In the genomic region with DNA sequence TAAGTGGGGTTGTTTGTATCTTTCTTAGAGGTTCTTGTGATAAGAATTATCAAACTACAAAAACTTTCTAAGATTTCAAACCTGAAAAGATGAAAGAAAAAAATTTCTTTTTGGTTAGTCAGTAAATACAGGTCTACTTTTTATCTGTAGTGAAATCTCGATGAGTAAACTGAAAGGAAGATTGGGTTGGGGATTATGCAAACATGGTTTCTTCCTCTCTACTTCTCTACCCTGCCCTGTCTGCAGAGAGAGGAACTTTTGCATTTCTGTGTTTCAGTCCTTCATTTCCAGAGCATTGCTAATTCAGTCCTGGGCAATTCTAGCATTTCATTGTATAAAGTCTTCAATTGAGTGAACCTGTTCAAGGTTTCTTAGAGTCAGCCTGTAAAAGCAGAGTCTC, we compare ENCODE assay signal across 17 cellular contexts. TPM values are rescaled to one million over a fixed set of nuclear protein-coding genes. Genes with fewer than 3 reads are reported as not detected.
DNase-seq lines count a peak whose midpoint lies in the region; ATAC-seq and TF ChIP-seq lines count a peak whose summit lies in the region.
"Had no signal": no experiment of that assay in that cellular context is flagged by ENCODE, and none has a peak within 500 bp of the region (broad histone marks: within the 10 kb centered on the region; RNA-seq: fewer than 3 reads in every experiment).

No MANE protein-coding gene starts in this region.

- H3K4me3 Mint-ChIP-seq in activated naive CD8-positive, alpha-beta T cell: peak overlapping the region; percentile 17
- no peak overlapping the region for H3K4me3 Mint-ChIP-seq in mesothelial cell of epicardium
- H3K4me3 Mint-ChIP-seq: dendritic cell treated with granulocyte-macrophage colony-stimulating factor and Interleukin-4, amounts not matched to agents 40 ng/mL and 50 ng/mL, for 4 days; nephron had no signal

- ATAC-seq in GM21367 (IDR thresholded peaks at IDR 0.05; ENCODE audit: unreplicated experiment): peak; percentile 73
- no peak for ATAC-seq in GM19328 (IDR thresholded peaks at IDR 0.05; ENCODE audit: unreplicated experiment)

- TF ChIP-seq CTCF in GM12865 (IDR thresholded peaks at IDR 0.05; ENCODE audit: insufficient read depth, low read depth, low read length, missing control alignments) (no peak), mesothelial cell of epicardium (IDR thresholded peaks at IDR 0.05; ENCODE audit: unreplicated experiment) (no peak)

- peak; percentile 12 for DNase-seq in GM12865 (ENCODE audit: low read depth)
- no peak for DNase-seq in mesothelial cell of epicardium (ENCODE audit: low spot score in 2 of 2, unreplicated experiment in 2 of 2)
- DNase-seq in COR-L47 (lab: John Stamatoyannopoulos, UW): no peak
- DNase-seq in activated CD4-positive, alpha-beta T cell treated with anti-CD3 and anti-CD28 coated beads for 1 hour: no peak
- DNase-seq: activated gamma-delta T cell, foreskin fibroblast, kidney, NCI-H1105 treated with DMSO at 0.1 percent for 48 hours, T1000, uterus had no signal

- peak overlapping the region; percentile 2 for H3K27ac ChIP-seq in KOPT-K1 (ENCODE audit: low read depth, low read length, poor library complexity, severe bottlenecking)
- H3K27ac ChIP-seq: uterus had no signal

- H3K36me3 ChIP-seq in KOPT-K1 (ENCODE audit: insufficient read depth, low read length): no peaks in the 10 kb centered on the region
- H3K36me3 ChIP-seq: uterus had no signal

- H3K9me3 ChIP-seq in KOPT-K1 (ENCODE audit: insufficient read depth, low read length, poor library complexity, severe bottlenecking): no peaks in the 10 kb centered on the region
- H3K9me3 ChIP-seq: uterus had no signal

- H3K4me1 Mint-ChIP-seq in activated naive CD8-positive, alpha-beta T cell (ENCODE audit: low read depth): peaks cover 36% of the 10 kb centered on the region
- no peaks in the 10 kb centered on the region for H3K4me1 Mint-ChIP-seq in mesothelial cell of epicardium
- H3K4me1 Mint-ChIP-seq: nephron had no signal

- no peak overlapping the region for H3K4me3 ChIP-seq in GM12865 (ENCODE audit: low read depth, low read length)
- H3K4me3 ChIP-seq: uterus had no signal

- no peaks in the 10 kb centered on the region for H3K27me3 Mint-ChIP-seq in activated naive CD8-positive, alpha-beta T cell
- no peaks in the 10 kb centered on the region for H3K27me3 Mint-ChIP-seq in mesothelial cell of epicardium (ENCODE audit: low read depth)
- H3K27me3 Mint-ChIP-seq: dendritic cell treated with granulocyte-macrophage colony-stimulating factor and Interleukin-4, amounts not matched to agents 40 ng/mL and 50 ng/mL, for 4 days had no signal

- H3K36me3 Mint-ChIP-seq in activated naive CD8-positive, alpha-beta T cell: no peaks in the 10 kb centered on the region
- H3K36me3 Mint-ChIP-seq in mesothelial cell of epicardium: no peaks in the 10 kb centered on the region

- H3K27ac Mint-ChIP-seq in activated naive CD8-positive, alpha-beta T cell: peak overlapping the region; percentile 62
- no peak overlapping the region for H3K27ac Mint-ChIP-seq in mesothelial cell of epicardium
- H3K27ac Mint-ChIP-seq: dendritic cell treated with granulocyte-macrophage colony-stimulating factor and Interleukin-4, amounts not matched to agents 40 ng/mL and 50 ng/mL, for 4 days; nephron had no signal

- no peaks in the 10 kb centered on the region for H3K9me3 Mint-ChIP-seq in activated naive CD8-positive, alpha-beta T cell (ENCODE audit: low read depth)
- no peaks in the 10 kb centered on the region for H3K9me3 Mint-ChIP-seq in mesothelial cell of epicardium
- H3K9me3 Mint-ChIP-seq: dendritic cell treated with granulocyte-macrophage colony-stimulating factor and Interleukin-4, amounts not matched to agents 40 ng/mL and 50 ng/mL, for 4 days; nephron had no signal

RNA-seq across cellular contexts. Expression of gene IL2, which starts 51.6 kb away (rescaled TPM):
- not detected in 3 replicates for total RNA-seq in mesothelial cell of epicardium
- total RNA-seq: H4, kidney, uterus had no signal
